In the genomic region with DNA sequence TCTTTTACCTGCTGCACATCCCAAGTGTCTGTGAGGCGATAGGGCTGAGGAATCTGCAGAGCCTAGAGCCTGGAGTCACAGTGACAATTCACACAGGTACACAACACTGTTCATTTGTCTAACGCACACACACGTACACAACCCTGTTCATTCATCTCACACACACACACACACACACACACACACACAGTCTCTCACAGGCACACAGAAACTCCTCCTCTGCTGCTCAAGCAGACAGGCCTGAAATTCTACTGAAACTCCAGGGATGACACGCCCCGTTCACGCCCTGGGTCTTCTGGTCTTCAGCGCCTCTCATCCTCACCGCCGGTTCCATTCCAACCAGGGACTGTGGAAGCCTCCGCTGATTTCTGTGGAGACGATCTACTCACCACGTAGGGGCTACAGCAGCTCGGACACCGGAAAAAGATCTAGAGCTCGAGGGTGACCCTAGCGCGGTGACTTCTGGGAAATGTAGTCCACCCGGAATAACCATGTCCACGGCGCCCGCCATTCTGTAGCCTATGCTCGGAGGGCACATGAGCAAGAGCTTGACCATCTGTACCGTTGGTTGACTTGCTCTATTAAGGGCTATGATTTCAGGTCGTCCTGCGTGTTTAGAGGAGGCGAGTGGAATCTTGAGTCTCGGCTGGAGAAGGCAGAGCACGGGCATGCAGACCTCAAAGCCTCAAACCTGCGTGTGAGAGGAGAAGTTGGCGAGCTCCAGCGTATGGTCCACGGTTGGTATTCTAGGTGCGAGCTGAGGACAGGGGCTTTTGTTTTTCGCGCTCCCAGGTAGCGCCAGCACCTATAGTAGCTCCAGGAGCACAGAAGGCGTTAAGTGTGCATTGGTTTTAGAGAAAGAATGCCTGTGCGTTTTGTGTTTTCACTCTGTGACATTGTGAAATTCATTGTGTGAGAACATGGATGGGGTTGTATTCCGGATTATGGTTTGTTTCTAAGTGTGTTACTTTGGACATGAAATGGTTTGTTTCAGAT, we compare ENCODE assay signal across 8 cellular contexts. TPM values are rescaled to one million over a fixed set of nuclear protein-coding genes. Genes with fewer than 3 reads are reported as not detected.
DNase-seq lines count a peak whose midpoint lies in the region; ATAC-seq and TF ChIP-seq lines count a peak whose summit lies in the region.

No MANE protein-coding gene starts in this region.

- no peak for TF ChIP-seq CTCF in PC-3 (conservative IDR thresholded peaks at IDR 0.05; ENCODE audit: low read depth, low read length)

- no peaks in the 10 kb centered on the region for H3K27me3 ChIP-seq in CD8-positive, alpha-beta memory T cell (ENCODE audit: insufficient read depth, low read length, poor library complexity, severe bottlenecking)
- H3K27me3 ChIP-seq in GM23248 (replicated peaks; ENCODE audit: insufficient read depth) (no peaks in the 10 kb centered on the region), endocrine pancreas (ENCODE audit: control insufficient read depth, insufficient read depth, low read length) (no peaks in the 10 kb centered on the region), PC-3 (ENCODE audit: low read length) (no peaks in the 10 kb centered on the region)

- H3K4me3 Mint-ChIP-seq in CD8-positive, alpha-beta memory T cell, result peak overlapping the region; percentile 85 to 93 (median 89)

- H3K36me3 ChIP-seq in CD8-positive, alpha-beta memory T cell (ENCODE audit: insufficient read depth, low read length), result no peaks in the 10 kb centered on the region
- H3K36me3 ChIP-seq in GM23248 (ENCODE audit: low read depth) (peaks cover 9% of the 10 kb centered on the region; the same call in 1 of the 2 replicates), endocrine pancreas (ENCODE audit: control insufficient read depth, insufficient read depth, low read length) (no peaks in the 10 kb centered on the region), PC-3 (ENCODE audit: low read depth, low read length) (no peaks in the 10 kb centered on the region)

- H3K27me3 Mint-ChIP-seq in CD8-positive, alpha-beta memory T cell, result no peaks in the 10 kb centered on the region

- peaks cover 11% of the 10 kb centered on the region for H3K4me1 ChIP-seq in CD8-positive, alpha-beta memory T cell (ENCODE audit: insufficient read depth, low read length)
- no peaks in the 10 kb centered on the region for H3K4me1 ChIP-seq in GM23248 (ENCODE audit: insufficient read depth)
- H3K4me1 ChIP-seq in endocrine pancreas (ENCODE audit: control insufficient read depth, insufficient read depth, low read length), result no peaks in the 10 kb centered on the region
- H3K4me1 ChIP-seq in PC-3 (ENCODE audit: insufficient read depth, low read length), result no peaks in the 10 kb centered on the region

- peaks cover 15 to 26% (median 23%) of the 10 kb centered on the region in 3 donors for H3K4me1 Mint-ChIP-seq in CD8-positive, alpha-beta memory T cell

- peaks cover 19 to 81% (median 47%) of the 10 kb centered on the region in 3 donors for H3K36me3 Mint-ChIP-seq in CD8-positive, alpha-beta memory T cell

- H3K27ac ChIP-seq in CD8-positive, alpha-beta memory T cell (ENCODE audit: low read depth, low read length), result no peak overlapping the region
- H3K27ac ChIP-seq in GM23248, result peak overlapping the region; percentile 33; the same call in 1 of the 2 replicates
- H3K27ac ChIP-seq in PC-3 (ENCODE audit: low read length), result no peak overlapping the region

- in situ Hi-C loops in GM23248 (cut with MboI), result no loop called here

- H3K9ac ChIP-seq in GM23248 (peak overlapping the region; percentile 80), endocrine pancreas (ENCODE audit: control insufficient read depth, insufficient read depth, low read length) (peak overlapping the region; percentile 63), PC-3 (ENCODE audit: low read length) (no peak overlapping the region)

- peak overlapping the region in 7 of 8 donors; percentile 47 to 87 (median 63) for H3K27ac Mint-ChIP-seq in CD8-positive, alpha-beta memory T cell

- no peak for ATAC-seq in PC-3

- H3K9me3 ChIP-seq in CD8-positive, alpha-beta memory T cell (ENCODE audit: low read length), result peaks cover 11% of the 10 kb centered on the region
- H3K9me3 ChIP-seq in GM23248 (ENCODE audit: low read depth) (no peaks in the 10 kb centered on the region), endocrine pancreas (ENCODE audit: control insufficient read depth, low read length) (peaks cover 9% of the 10 kb centered on the region), PC-3 (ENCODE audit: low read length) (no peaks in the 10 kb centered on the region)

- CTCF ChIA-PET in CD8-positive, alpha-beta memory T cell (lab: Charles Lee), result no interaction called here
- CTCF ChIA-PET in PC-3 (lab: Charles Lee), result no interaction called here

- BruUV-seq in PC-3 (replicated peaks; lab: Mats Ljungman, UMichigan), result no TSS peak

- H3K9me3 Mint-ChIP-seq in CD8-positive, alpha-beta memory T cell, result peaks cover 49 to 85% (median 66%) of the 10 kb centered on the region in 5 donors

- H2AFZ ChIP-seq in GM23248 (peak overlapping the region; percentile 99), PC-3 (ENCODE audit: low read length) (no peak overlapping the region)

- peak; percentile 39 to 68 (median 50) for DNase-seq in CD8-positive, alpha-beta memory T cell
- DNase-seq in GM23248, result peak; percentile 93
- DNase-seq in NCI-H446 (lab: John Stamatoyannopoulos, UW), result peak; percentile 19 to 67
- DNase-seq in activated CD8-positive, alpha-beta memory T cell treated with anti-CD3 and anti-CD28 coated beads for 48 hours (ENCODE audit: low read depth in 2 of 3, low spot score in 2 of 3), result peak; percentile 24 to 45 (median 42)
- peak; percentile 86 to 89 for DNase-seq in lung microvascular endothelial cell (ENCODE audit: low read depth in 2 of 2)
- DNase-seq in stimulated activated CD4-positive, alpha-beta T cell treated with anti-CD3 and anti-CD28 coated beads, Interleukin-4, amount 100 ng/mL, for 48 hours (ENCODE audit: low read depth in 2 of 2), result peak; percentile 49 to 56
- DNase-seq in PC-3, result no peak

- H3K9me2 ChIP-seq in GM23248 (ENCODE audit: insufficient read depth) (no peaks in the 10 kb centered on the region), PC-3 (replicated peaks; ENCODE audit: low read length) (no peaks in the 10 kb centered on the region)

- intact Hi-C loops in PC-3 (cut with micrococcal nuclease), result no loop called here

- POLR2A ChIA-PET in CD8-positive, alpha-beta memory T cell (lab: Charles Lee), result no interaction called here
- POLR2A ChIA-PET in PC-3 (lab: Charles Lee; ENCODE audit: unreplicated experiment), result no interaction called here

- H3F3A ChIP-seq in GM23248 (ENCODE audit: insufficient read depth) (no peaks in the 10 kb centered on the region), PC-3 (ENCODE audit: low read length, unreplicated experiment) (no peaks in the 10 kb centered on the region)

- peak overlapping the region; percentile 82 for H3K4me3 ChIP-seq in CD8-positive, alpha-beta memory T cell (ENCODE audit: low read length)
- H3K4me3 ChIP-seq in GM23248, result peak overlapping the region; percentile 87
- H3K4me3 ChIP-seq in endocrine pancreas (ENCODE audit: control insufficient read depth, insufficient read depth, low read length), result peak overlapping the region; percentile 80
- H3K4me3 ChIP-seq in PC-3 (ENCODE audit: low read length), result no peak overlapping the region

- H3K79me2 ChIP-seq in GM23248 (ENCODE audit: insufficient read depth), result 0 out of 2 replicates have a peak, but pooled peaks cover 8% of the 10 kb centered on the region
- no peaks in the 10 kb centered on the region for H3K79me2 ChIP-seq in PC-3 (ENCODE audit: low read length)

- peak overlapping the region; percentile 87 for H3K4me2 ChIP-seq in GM23248 (ENCODE audit: unreplicated experiment)
- no peak overlapping the region for H3K4me2 ChIP-seq in PC-3 (ENCODE audit: low read length)

- 11 to 12% methylated on average over 39 of the region's 39 CpGs for WGBS in GM23248 (ENCODE audit: low coverage in 1 of 2, low lambda C conversion rate in 2 of 2, missing lambda C conversion rate in 2 of 2), 2 experiments

- H4K20me1 ChIP-seq in GM23248 (ENCODE audit: insufficient read depth) (no peaks in the 10 kb centered on the region), PC-3 (ENCODE audit: low read length) (no peaks in the 10 kb centered on the region)

RNA-seq across cellular contexts. Expression of gene ZNF404, which starts 17.9 kb away (rescaled TPM):
- 1 to 10 TPM in 1 of 2 experiments, under 1 TPM in 1; 0.83 to 1.4 TPM for total RNA-seq in CD8-positive, alpha-beta memory T cell
- 3.5 TPM for polyA plus RNA-seq in CD8-positive, alpha-beta memory T cell
- 4.2 and 4.5 TPM in 2 replicates for total RNA-seq in GM23248 (2014; rRNA removed; shearing (Covaris generic))
- 4.2 and 6.0 TPM in 2 replicates for polyA plus RNA-seq in GM23248 (2016; fragmentation: Nextera tagmentation; extraction: Ambion mirVana)
- total RNA-seq in lung microvascular endothelial cell, result 0.44 and 0.60 TPM in 2 replicates
- total RNA-seq in PC-3 (2014; rRNA removed), result 0.46 TPM in 1 of 2 replicates, not detected in the other

RNA-seq across cellular contexts. Expression of gene ZNF45, which starts 33.4 kb away (rescaled TPM):
- total RNA-seq in CD8-positive, alpha-beta memory T cell, result 10 to 100 TPM; 10.0 to 11.7 TPM
- polyA plus RNA-seq in CD8-positive, alpha-beta memory T cell, result 15.0 TPM
- total RNA-seq in GM23248 (2014; rRNA removed; shearing (Covaris generic)), result 8.9 and 13.0 TPM in 2 replicates
- polyA plus RNA-seq in GM23248 (2016; fragmentation: Nextera tagmentation; extraction: Ambion mirVana), result 7.7 and 8.5 TPM in 2 replicates
- total RNA-seq in lung microvascular endothelial cell (13.7 and 16.9 TPM in 2 replicates), PC-3 (2014; rRNA removed) (5.8 and 7.8 TPM in 2 replicates)

RNA-seq across cellular contexts. Expression of gene ZNF221, which starts 49.3 kb away (rescaled TPM):
- 1 to 10 TPM; 1.7 to 1.8 TPM for total RNA-seq in CD8-positive, alpha-beta memory T cell
- polyA plus RNA-seq in CD8-positive, alpha-beta memory T cell, result 3.3 TPM
- total RNA-seq in GM23248 (2014; rRNA removed; shearing (Covaris generic)), result 3.8 and 7.8 TPM in 2 replicates
- polyA plus RNA-seq in GM23248 (2016; fragmentation: Nextera tagmentation; extraction: Ambion mirVana), result 1.6 and 1.9 TPM in 2 replicates
- total RNA-seq in lung microvascular endothelial cell (3.3 and 4.0 TPM in 2 replicates), PC-3 (2014; rRNA removed) (0.55 and 2.1 TPM in 2 replicates)
